ENCODE assay signal across 1 cellular context in genomic region chr13:66560189-66560588, GRCh38.
A peak's percentile ranks its signal among the peaks of the same experiment; 100 is the strongest.
TF ChIP-seq lines count a peak whose summit lies in the region.

No MANE protein-coding gene starts in this region.

TF ChIP-seq in K562, 482 proteins besides CTCF, POLR2A, EP300 and RAD21 (continued from another document):
- TF ChIP-seq, protein P1, sequence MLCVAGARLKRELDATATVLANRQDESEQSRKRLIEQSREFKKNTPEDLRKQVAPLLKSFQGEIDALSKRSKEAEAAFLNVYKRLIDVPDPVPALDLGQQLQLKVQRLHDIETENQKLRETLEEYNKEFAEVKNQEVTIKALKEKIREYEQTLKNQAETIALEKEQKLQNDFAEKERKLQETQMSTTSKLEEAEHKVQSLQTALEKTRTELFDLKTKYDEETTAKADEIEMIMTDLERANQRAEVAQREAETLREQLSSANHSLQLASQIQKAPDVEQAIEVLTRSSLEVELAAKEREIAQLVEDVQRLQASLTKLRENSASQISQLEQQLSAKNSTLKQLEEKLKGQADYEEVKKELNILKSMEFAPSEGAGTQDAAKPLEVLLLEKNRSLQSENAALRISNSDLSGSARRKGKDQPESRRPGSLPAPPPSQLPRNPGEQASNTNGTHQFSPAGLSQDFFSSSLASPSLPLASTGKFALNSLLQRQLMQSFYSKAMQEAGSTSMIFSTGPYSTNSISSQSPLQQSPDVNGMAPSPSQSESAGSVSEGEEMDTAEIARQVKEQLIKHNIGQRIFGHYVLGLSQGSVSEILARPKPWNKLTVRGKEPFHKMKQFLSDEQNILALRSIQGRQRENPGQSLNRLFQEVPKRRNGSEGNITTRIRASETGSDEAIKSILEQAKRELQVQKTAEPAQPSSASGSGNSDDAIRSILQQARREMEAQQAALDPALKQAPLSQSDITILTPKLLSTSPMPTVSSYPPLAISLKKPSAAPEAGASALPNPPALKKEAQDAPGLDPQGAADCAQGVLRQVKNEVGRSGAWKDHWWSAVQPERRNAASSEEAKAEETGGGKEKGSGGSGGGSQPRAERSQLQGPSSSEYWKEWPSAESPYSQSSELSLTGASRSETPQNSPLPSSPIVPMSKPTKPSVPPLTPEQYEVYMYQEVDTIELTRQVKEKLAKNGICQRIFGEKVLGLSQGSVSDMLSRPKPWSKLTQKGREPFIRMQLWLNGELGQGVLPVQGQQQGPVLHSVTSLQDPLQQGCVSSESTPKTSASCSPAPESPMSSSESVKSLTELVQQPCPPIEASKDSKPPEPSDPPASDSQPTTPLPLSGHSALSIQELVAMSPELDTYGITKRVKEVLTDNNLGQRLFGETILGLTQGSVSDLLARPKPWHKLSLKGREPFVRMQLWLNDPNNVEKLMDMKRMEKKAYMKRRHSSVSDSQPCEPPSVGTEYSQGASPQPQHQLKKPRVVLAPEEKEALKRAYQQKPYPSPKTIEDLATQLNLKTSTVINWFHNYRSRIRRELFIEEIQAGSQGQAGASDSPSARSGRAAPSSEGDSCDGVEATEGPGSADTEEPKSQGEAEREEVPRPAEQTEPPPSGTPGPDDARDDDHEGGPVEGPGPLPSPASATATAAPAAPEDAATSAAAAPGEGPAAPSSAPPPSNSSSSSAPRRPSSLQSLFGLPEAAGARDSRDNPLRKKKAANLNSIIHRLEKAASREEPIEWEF (CRISPR knock-in tag; IDR thresholded peaks at IDR 0.05): no peak
- TF ChIP-seq, protein P2, sequence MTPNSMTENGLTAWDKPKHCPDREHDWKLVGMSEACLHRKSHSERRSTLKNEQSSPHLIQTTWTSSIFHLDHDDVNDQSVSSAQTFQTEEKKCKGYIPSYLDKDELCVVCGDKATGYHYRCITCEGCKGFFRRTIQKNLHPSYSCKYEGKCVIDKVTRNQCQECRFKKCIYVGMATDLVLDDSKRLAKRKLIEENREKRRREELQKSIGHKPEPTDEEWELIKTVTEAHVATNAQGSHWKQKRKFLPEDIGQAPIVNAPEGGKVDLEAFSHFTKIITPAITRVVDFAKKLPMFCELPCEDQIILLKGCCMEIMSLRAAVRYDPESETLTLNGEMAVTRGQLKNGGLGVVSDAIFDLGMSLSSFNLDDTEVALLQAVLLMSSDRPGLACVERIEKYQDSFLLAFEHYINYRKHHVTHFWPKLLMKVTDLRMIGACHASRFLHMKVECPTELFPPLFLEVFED (CRISPR knock-in tag; conservative IDR thresholded peaks at IDR 0.05): no peak
- TF ChIP-seq CREB3 (tag; conservative IDR thresholded peaks at IDR 0.05; ENCODE audit: low read depth) (no peak), CBFA2T2 (conservative IDR thresholded peaks at IDR 0.05) (no peak), PHF8 (IDR thresholded peaks at IDR 0.05; ENCODE audit: borderline replicate concordance, low read length) (no peak), ZC3H11A (IDR thresholded peaks at IDR 0.05; ENCODE audit: low read depth, low read length) (no peak), ZNF79 (CRISPR knock-in tag; IDR thresholded peaks at IDR 0.05; ENCODE audit: low read depth) (no peak), DMBX1 (CRISPR knock-in tag; IDR thresholded peaks at IDR 0.05; ENCODE audit: borderline replicate concordance) (no peak), ZNF174 (CRISPR knock-in tag; IDR thresholded peaks at IDR 0.05) (no peak), TRIM28 (IDR thresholded peaks at IDR 0.05) (no peak), CEBPG (CRISPR knock-in tag; IDR thresholded peaks at IDR 0.05) (no peak), CEBPG (tag; conservative IDR thresholded peaks at IDR 0.05 in 1 of 2, IDR thresholded peaks at IDR 0.05 in 1 of 2) (0 out of 4 replicates have a peak, but pooled peaks of 1 of the 2 experiments have one; percentile 16), ZNF184 (CRISPR knock-in tag; IDR thresholded peaks at IDR 0.05) (no peak), IFI16 (CRISPR knock-in tag; IDR thresholded peaks at IDR 0.05) (no peak), SREBF1 (IDR thresholded peaks at IDR 0.05; ENCODE audit: borderline replicate concordance, low read depth, low read length) (no peak), CEBPB (tag; IDR thresholded peaks at IDR 0.05) (0 out of 2 replicates have a peak, but pooled peaks have one; percentile 18), FOXJ2 (tag; IDR thresholded peaks at IDR 0.05) (0 out of 2 replicates have a peak, but pooled peaks have one; percentile 68), HEY1 (CRISPR knock-in tag; IDR thresholded peaks at IDR 0.05; ENCODE audit: borderline replicate concordance) (no peak), ELF1 (tag; IDR thresholded peaks at IDR 0.05) (no peak), NFE2 (IDR thresholded peaks at IDR 0.05; ENCODE audit: low read depth) (no peak), ZBED1 (IDR thresholded peaks at IDR 0.05) (no peak), ESRRA (IDR thresholded peaks at IDR 0.05; ENCODE audit: borderline replicate concordance, low read depth) (no peak), ZBTB49 (CRISPR knock-in tag; IDR thresholded peaks at IDR 0.05; ENCODE audit: borderline replicate concordance) (no peak), NRF1 (conservative IDR thresholded peaks at IDR 0.05 in 1 of 2, IDR thresholded peaks at IDR 0.05 in 1 of 2) (no peak), SMAD2 (IDR thresholded peaks at IDR 0.05; ENCODE audit: low read depth, low read length) (no peak), TEAD4 (IDR thresholded peaks at IDR 0.05; ENCODE audit: low read length) (no peak), TEAD4 (CRISPR knock-in tag; IDR thresholded peaks at IDR 0.05; ENCODE audit: borderline replicate concordance) (no peak), ZNF41 (CRISPR knock-in tag; conservative IDR thresholded peaks at IDR 0.05) (no peak), ZNF431 (CRISPR knock-in tag; IDR thresholded peaks at IDR 0.05) (no peak), ZNF12 (CRISPR knock-in tag; IDR thresholded peaks at IDR 0.05) (no peak)
- TF ChIP-seq, protein P3, sequence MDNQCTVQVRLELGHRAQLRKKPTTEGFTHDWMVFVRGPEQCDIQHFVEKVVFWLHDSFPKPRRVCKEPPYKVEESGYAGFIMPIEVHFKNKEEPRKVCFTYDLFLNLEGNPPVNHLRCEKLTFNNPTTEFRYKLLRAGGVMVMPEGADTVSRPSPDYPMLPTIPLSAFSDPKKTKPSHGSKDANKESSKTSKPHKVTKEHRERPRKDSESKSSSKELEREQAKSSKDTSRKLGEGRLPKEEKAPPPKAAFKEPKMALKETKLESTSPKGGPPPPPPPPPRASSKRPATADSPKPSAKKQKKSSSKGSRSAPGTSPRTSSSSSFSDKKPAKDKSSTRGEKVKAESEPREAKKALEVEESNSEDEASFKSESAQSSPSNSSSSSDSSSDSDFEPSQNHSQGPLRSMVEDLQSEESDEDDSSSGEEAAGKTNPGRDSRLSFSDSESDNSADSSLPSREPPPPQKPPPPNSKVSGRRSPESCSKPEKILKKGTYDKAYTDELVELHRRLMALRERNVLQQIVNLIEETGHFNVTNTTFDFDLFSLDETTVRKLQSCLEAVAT (IDR thresholded peaks at IDR 0.05): no peak
- TF ChIP-seq, protein P4, sequence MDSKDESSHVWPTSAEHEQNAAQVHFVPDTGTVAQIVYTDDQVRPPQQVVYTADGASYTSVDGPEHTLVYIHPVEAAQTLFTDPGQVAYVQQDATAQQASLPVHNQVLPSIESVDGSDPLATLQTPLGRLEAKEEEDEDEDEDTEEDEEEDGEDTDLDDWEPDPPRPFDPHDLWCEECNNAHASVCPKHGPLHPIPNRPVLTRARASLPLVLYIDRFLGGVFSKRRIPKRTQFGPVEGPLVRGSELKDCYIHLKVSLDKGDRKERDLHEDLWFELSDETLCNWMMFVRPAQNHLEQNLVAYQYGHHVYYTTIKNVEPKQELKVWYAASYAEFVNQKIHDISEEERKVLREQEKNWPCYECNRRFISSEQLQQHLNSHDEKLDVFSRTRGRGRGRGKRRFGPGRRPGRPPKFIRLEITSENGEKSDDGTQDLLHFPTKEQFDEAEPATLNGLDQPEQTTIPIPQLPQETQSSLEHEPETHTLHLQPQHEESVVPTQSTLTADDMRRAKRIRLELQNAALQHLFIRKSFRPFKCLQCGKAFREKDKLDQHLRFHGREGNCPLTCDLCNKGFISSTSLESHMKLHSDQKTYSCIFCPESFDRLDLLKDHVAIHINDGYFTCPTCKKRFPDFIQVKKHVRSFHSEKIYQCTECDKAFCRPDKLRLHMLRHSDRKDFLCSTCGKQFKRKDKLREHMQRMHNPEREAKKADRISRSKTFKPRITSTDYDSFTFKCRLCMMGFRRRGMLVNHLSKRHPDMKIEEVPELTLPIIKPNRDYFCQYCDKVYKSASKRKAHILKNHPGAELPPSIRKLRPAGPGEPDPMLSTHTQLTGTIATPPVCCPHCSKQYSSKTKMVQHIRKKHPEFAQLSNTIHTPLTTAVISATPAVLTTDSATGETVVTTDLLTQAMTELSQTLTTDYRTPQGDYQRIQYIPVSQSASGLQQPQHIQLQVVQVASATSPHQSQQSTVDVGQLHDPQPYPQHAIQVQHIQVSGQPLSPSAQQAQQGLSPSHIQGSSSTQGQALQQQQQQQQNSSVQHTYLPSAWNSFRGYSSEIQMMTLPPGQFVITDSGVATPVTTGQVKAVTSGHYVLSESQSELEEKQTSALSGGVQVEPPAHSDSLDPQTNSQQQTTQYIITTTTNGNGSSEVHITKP (IDR thresholded peaks at IDR 0.05; ENCODE audit: partially characterized antibody): peak; percentile 93
